ENCODE assay signal across 15 cellular contexts in the genomic region with DNA sequence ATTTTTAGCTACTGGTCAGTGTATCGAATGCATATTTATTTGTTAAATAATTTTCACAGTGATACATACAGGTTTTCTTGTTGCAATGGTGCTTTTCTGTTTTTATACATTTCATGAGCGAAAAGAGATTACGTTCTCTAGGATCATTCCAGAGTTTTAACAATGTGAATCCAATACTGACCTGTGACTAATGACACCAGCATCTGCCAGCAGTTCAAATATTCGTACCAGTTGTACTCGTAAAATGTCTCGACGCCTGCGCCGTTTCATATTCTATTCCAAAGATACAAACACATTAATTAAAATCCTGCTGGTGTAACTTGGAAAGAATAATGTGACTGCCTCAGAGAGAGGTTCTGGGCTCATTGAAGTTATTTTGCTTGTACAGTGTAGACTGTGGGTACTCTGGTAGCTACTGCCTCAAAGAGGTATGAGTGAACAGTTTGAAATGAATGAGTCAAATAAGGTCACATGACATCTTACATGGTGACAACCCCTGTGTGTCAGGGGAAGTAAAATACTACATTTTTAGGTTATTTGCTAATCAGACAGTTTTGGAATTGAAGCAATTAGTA.
DNase-seq lines count a peak whose midpoint lies in the region; ATAC-seq and TF ChIP-seq lines count a peak whose summit lies in the region.
"Had no signal": no experiment of that assay in that cellular context is flagged by ENCODE, and none has a peak within 500 bp of the region (broad histone marks: within the 10 kb centered on the region; RNA-seq: fewer than 3 reads in every experiment).

No MANE protein-coding gene starts in this region.

- TF ChIP-seq EP300 in ovary (IDR thresholded peaks at IDR 0.05) = no peak

- H2AFZ ChIP-seq in hepatocyte = no peak overlapping the region

- BruUV-seq in MCF 10A (replicated peaks; lab: Mats Ljungman, UMichigan) = no TSS peak

- intact Hi-C loops in MCF 10A (cut with micrococcal nuclease) = no loop called here
- intact Hi-C loops in breast epithelium (cut with DNase I; ENCODE audit: low total_unique reads) = no loop called here
- intact Hi-C loops in ovary (cut with DNase I) = no loop called here

- ATAC-seq in SK-N-SH treated with all-trans-retinoic acid at 6 μM for 48 hours = peak; percentile 78
- no peak for ATAC-seq in activated naive CD8-positive, alpha-beta T cell treated with anti-CD3 and anti-CD28 coated beads, Interleukin-2, amount 50 U/mL, for 24 hours

- no peak overlapping the region for H3K27ac Mint-ChIP-seq in MCF 10A (ENCODE audit: low read depth, unreplicated experiment)
- H3K27ac Mint-ChIP-seq in activated naive CD8-positive, alpha-beta T cell treated with anti-CD3 and anti-CD28 coated beads, Interleukin-2, amount 50 U/mL, for 24 hours = no peak overlapping the region
- H3K27ac Mint-ChIP-seq: memory B cell had no signal

- peak; percentile 8 for DNase-seq in MCF 10A (ENCODE audit: unreplicated experiment)
- no peak for DNase-seq in breast epithelium (ENCODE audit: low spot score in 2 of 2)
- DNase-seq in fibroblast of peridontal ligament (ENCODE audit: extremely low read depth) = peak; percentile 50
- DNase-seq in stromal cell of bone marrow (ENCODE audit: low read depth) = peak; percentile 38
- no peak for DNase-seq in activated naive CD8-positive, alpha-beta T cell treated with anti-CD3 and anti-CD28 coated beads, Interleukin-2, amount 50 U/mL, for 24 hours
- DNase-seq in ovary = no peak
- no peak for DNase-seq in hepatocyte (ENCODE audit: low spot score)
- DNase-seq: colonic mucosa, DMS153, esophagus squamous epithelium, NCI-H1092 had no signal

- H3K9me2 ChIP-seq in hepatocyte (replicated peaks; ENCODE audit: insufficient read depth) = no peaks in the 10 kb centered on the region

- WGBS in ovary, 3 donors = 95% methylated on average over 9 of the region's 9 CpGs
- 93% methylated on average over 9 of the region's 9 CpGs for WGBS in hepatocyte (ENCODE audit: low lambda C conversion rate, missing lambda C conversion rate)

- H3K4me1 ChIP-seq in breast epithelium (no peaks in the 10 kb centered on the region), ovary (ENCODE audit: insufficient read depth) (no peaks in the 10 kb centered on the region), hepatocyte (ENCODE audit: insufficient read depth) (no peaks in the 10 kb centered on the region)
- H3K4me1 ChIP-seq: colonic mucosa, esophagus squamous epithelium, suprapubic skin had no signal

- H3K27ac ChIP-seq in breast epithelium = no peak overlapping the region
- H3K27ac ChIP-seq in ovary = no peak overlapping the region
- H3K27ac ChIP-seq in hepatocyte = no peak overlapping the region
- H3K27ac ChIP-seq: colonic mucosa, esophagus squamous epithelium, suprapubic skin had no signal

- H3K36me3 Mint-ChIP-seq in MCF 10A (ENCODE audit: insufficient read depth, unreplicated experiment) = peaks cover 72% of the 10 kb centered on the region
- peaks cover 15% of the 10 kb centered on the region for H3K36me3 Mint-ChIP-seq in activated naive CD8-positive, alpha-beta T cell treated with anti-CD3 and anti-CD28 coated beads, Interleukin-2, amount 50 U/mL, for 24 hours (ENCODE audit: low read depth)
- H3K36me3 Mint-ChIP-seq: activated naive CD4-positive, alpha-beta T cell treated with anti-CD3 and anti-CD28 coated beads, Interleukin-2, amount 50 U/mL, for 72 hours had no signal

- no peaks in the 10 kb centered on the region for H3K79me2 ChIP-seq in hepatocyte

- H3K4me3 ChIP-seq in breast epithelium (no peak overlapping the region), ovary (no peak overlapping the region), hepatocyte (no peak overlapping the region)
- H3K4me3 ChIP-seq: colonic mucosa, esophagus squamous epithelium, suprapubic skin had no signal

- TF ChIP-seq CTCF in MCF 10A (IDR thresholded peaks at IDR 0.05; ENCODE audit: unreplicated experiment) (no peak), breast epithelium (IDR thresholded peaks at IDR 0.05) (no peak), ovary (IDR thresholded peaks at IDR 0.05) (no peak), hepatocyte (IDR thresholded peaks at IDR 0.05; ENCODE audit: poor library complexity) (no peak)

- no peaks in the 10 kb centered on the region for H4K20me1 ChIP-seq in hepatocyte (ENCODE audit: insufficient read depth, poor library complexity, severe bottlenecking)

- H3K4me1 Mint-ChIP-seq in MCF 10A (ENCODE audit: insufficient read depth, unreplicated experiment) = no peaks in the 10 kb centered on the region
- H3K4me1 Mint-ChIP-seq in activated naive CD8-positive, alpha-beta T cell treated with anti-CD3 and anti-CD28 coated beads, Interleukin-2, amount 50 U/mL, for 24 hours = no peaks in the 10 kb centered on the region

- POLR2A ChIA-PET in MCF 10A (lab: Yijun Ruan, JAX) = interaction anchor here (1.1 kb wide), 1 partner anchor 209 kb away, joined by 4 read pairs; a partner anchor contains a TSS

- H3K36me3 ChIP-seq in breast epithelium (peaks cover 11% of the 10 kb centered on the region), ovary (no peaks in the 10 kb centered on the region), hepatocyte (replicated peaks; ENCODE audit: insufficient read depth, low read depth) (no peaks in the 10 kb centered on the region)

- no peak overlapping the region for H3K4me3 Mint-ChIP-seq in MCF 10A (ENCODE audit: unreplicated experiment)
- H3K4me3 Mint-ChIP-seq in activated naive CD8-positive, alpha-beta T cell treated with anti-CD3 and anti-CD28 coated beads, Interleukin-2, amount 50 U/mL, for 24 hours = no peak overlapping the region
- H3K4me3 Mint-ChIP-seq: memory B cell had no signal

- H3K9me3 Mint-ChIP-seq in MCF 10A (ENCODE audit: unreplicated experiment) = no peaks in the 10 kb centered on the region
- no peaks in the 10 kb centered on the region for H3K9me3 Mint-ChIP-seq in activated naive CD8-positive, alpha-beta T cell treated with anti-CD3 and anti-CD28 coated beads, Interleukin-2, amount 50 U/mL, for 24 hours
- H3K9me3 Mint-ChIP-seq: activated naive CD4-positive, alpha-beta T cell treated with anti-CD3 and anti-CD28 coated beads, Interleukin-2, amount 50 U/mL, for 72 hours; memory B cell had no signal

- no peaks in the 10 kb centered on the region for H3K27me3 Mint-ChIP-seq in MCF 10A (ENCODE audit: insufficient read depth, unreplicated experiment)
- no peaks in the 10 kb centered on the region for H3K27me3 Mint-ChIP-seq in activated naive CD8-positive, alpha-beta T cell treated with anti-CD3 and anti-CD28 coated beads, Interleukin-2, amount 50 U/mL, for 24 hours
- H3K27me3 Mint-ChIP-seq: memory B cell had no signal

- H3K4me2 ChIP-seq in hepatocyte = no peak overlapping the region

- TF ChIP-seq POLR2A in breast epithelium (IDR thresholded peaks at IDR 0.05) (no peak), ovary (IDR thresholded peaks at IDR 0.05) (no peak)

- CTCF ChIA-PET in MCF 10A (lab: Yijun Ruan, JAX) = no interaction called here

- H3K27me3 ChIP-seq in breast epithelium = no peaks in the 10 kb centered on the region
- no peaks in the 10 kb centered on the region for H3K27me3 ChIP-seq in ovary
- H3K27me3 ChIP-seq in hepatocyte = no peaks in the 10 kb centered on the region
- H3K27me3 ChIP-seq: colonic mucosa, esophagus squamous epithelium, suprapubic skin had no signal

- no peaks in the 10 kb centered on the region for H3K9me3 ChIP-seq in breast epithelium
- no peaks in the 10 kb centered on the region for H3K9me3 ChIP-seq in ovary
- no peaks in the 10 kb centered on the region for H3K9me3 ChIP-seq in hepatocyte (ENCODE audit: low read depth)
- H3K9me3 ChIP-seq: colonic mucosa, esophagus squamous epithelium, suprapubic skin had no signal

TF ChIP-seq in SK-N-SH treated with all-trans-retinoic acid at 6 μM for 48 hours, 23 proteins besides CTCF, POLR2A, EP300 and RAD21 (continues in another document):
- no peak for TF ChIP-seq GLIS3 (CRISPR knock-in tag; IDR thresholded peaks at IDR 0.05)
- TF ChIP-seq ZC3H10 (CRISPR knock-in tag; IDR thresholded peaks at IDR 0.05) = no peak
- TF ChIP-seq, protein P1, sequence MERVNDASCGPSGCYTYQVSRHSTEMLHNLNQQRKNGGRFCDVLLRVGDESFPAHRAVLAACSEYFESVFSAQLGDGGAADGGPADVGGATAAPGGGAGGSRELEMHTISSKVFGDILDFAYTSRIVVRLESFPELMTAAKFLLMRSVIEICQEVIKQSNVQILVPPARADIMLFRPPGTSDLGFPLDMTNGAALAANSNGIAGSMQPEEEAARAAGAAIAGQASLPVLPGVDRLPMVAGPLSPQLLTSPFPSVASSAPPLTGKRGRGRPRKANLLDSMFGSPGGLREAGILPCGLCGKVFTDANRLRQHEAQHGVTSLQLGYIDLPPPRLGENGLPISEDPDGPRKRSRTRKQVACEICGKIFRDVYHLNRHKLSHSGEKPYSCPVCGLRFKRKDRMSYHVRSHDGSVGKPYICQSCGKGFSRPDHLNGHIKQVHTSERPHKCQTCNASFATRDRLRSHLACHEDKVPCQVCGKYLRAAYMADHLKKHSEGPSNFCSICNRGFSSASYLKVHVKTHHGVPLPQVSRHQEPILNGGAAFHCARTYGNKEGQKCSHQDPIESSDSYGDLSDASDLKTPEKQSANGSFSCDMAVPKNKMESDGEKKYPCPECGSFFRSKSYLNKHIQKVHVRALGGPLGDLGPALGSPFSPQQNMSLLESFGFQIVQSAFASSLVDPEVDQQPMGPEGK (CRISPR knock-in tag; IDR thresholded peaks at IDR 0.05; ENCODE audit: borderline replicate concordance) = no peak
- TF ChIP-seq ISL1 (CRISPR knock-in tag; IDR thresholded peaks at IDR 0.05) = no peak
- TF ChIP-seq OSR1 (CRISPR knock-in tag; IDR thresholded peaks at IDR 0.05) = no peak
- TF ChIP-seq ARNTL (CRISPR knock-in tag; IDR thresholded peaks at IDR 0.05; ENCODE audit: borderline replicate concordance, low read depth) = no peak

Comparison
In these comparisons a context has a peak if more than half of its experiments do, and no peak if none do; other contexts are left out.
1. DNase-seq: peak in MCF 10A (single experiment), fibroblast of peridontal ligament (single experiment) and stromal cell of bone marrow (single experiment); none in breast epithelium (0 of 2), activated naive CD8-positive, alpha-beta T cell treated with anti-CD3 and anti-CD28 coated beads, Interleukin-2, amount 50 U/mL, for 24 hours (single experiment), ovary (0 of 5) and hepatocyte (single experiment).